Comparison of ENCODE assay signal across 17 cellular contexts in genomic region chr12:121219353-121219986, GRCh38. TPM values are rescaled to one million over a fixed set of nuclear protein-coding genes. Genes with fewer than 3 reads are reported as not detected.
A peak's percentile ranks its signal among the peaks of the same experiment; 100 is the strongest.
DNase-seq lines count a peak whose midpoint lies in the region; ATAC-seq and TF ChIP-seq lines count a peak whose summit lies in the region.
"Had no signal": no experiment of that assay in that cellular context is flagged by ENCODE, and none has a peak within 500 bp of the region (broad histone marks: within the 10 kb centered on the region; RNA-seq: fewer than 3 reads in every experiment).

No MANE protein-coding gene starts in this region.

- CTCF ChIA-PET in T-cell (lab: Charles Lee) = no interaction called here
- CTCF ChIA-PET in naive thymus-derived CD4-positive, alpha-beta T cell (lab: Charles Lee) = no interaction called here

- no peak for TF ChIP-seq CTCF in left ventricle myocardium inferior (IDR thresholded peaks at IDR 0.05; ENCODE audit: borderline replicate concordance)

- H3K36me3 ChIP-seq in naive thymus-derived CD4-positive, alpha-beta T cell (ENCODE audit: control insufficient read depth in 2 of 3, insufficient read depth in 3 of 3, low read length in 3 of 3) = peaks cover 0 to 31% (median 0%) of the 10 kb centered on the region in 3 experiments
- H3K36me3 ChIP-seq in left ventricle myocardium inferior = peaks cover 28% of the 10 kb centered on the region

- intact Hi-C loops in naive thymus-derived CD4-positive, alpha-beta T cell (cut with micrococcal nuclease) = no loop called here
- intact Hi-C loops in left ventricle myocardium inferior (cut with micrococcal nuclease) = no loop called here

- no peaks in the 10 kb centered on the region for H3K9me3 ChIP-seq in naive thymus-derived CD4-positive, alpha-beta T cell (ENCODE audit: control insufficient read depth in 2 of 3, low read length in 3 of 3)
- H3K9me3 ChIP-seq in left ventricle myocardium inferior (replicated peaks) = no peaks in the 10 kb centered on the region
- H3K9me3 ChIP-seq: MG63 had no signal

- H3K4me1 Mint-ChIP-seq in activated naive CD4-positive, alpha-beta T cell treated with anti-CD3 and anti-CD28 coated beads, Interleukin-2, amount 50 U/mL, for 24 hours = peaks cover 39% of the 10 kb centered on the region
- peaks cover 36 to 45% (median 38%) of the 10 kb centered on the region in 3 donors for H3K4me1 Mint-ChIP-seq in T-cell
- peaks cover 17 to 54% (median 32%) of the 10 kb centered on the region in 7 donors for H3K4me1 Mint-ChIP-seq in naive thymus-derived CD4-positive, alpha-beta T cell

- no peak overlapping the region for H3K4me3 ChIP-seq in naive thymus-derived CD4-positive, alpha-beta T cell (ENCODE audit: low read length)
- H3K4me3 ChIP-seq in left ventricle myocardium inferior = no peak overlapping the region
- H3K4me3 ChIP-seq: MG63 had no signal

- peaks cover 9% of the 10 kb centered on the region for H3K36me3 Mint-ChIP-seq in activated naive CD4-positive, alpha-beta T cell treated with anti-CD3 and anti-CD28 coated beads, Interleukin-2, amount 50 U/mL, for 24 hours
- peaks cover 26% of the 10 kb centered on the region for H3K36me3 Mint-ChIP-seq in T-cell
- H3K36me3 Mint-ChIP-seq in naive thymus-derived CD4-positive, alpha-beta T cell = peaks cover 3 to 57% (median 18%) of the 10 kb centered on the region in 5 donors

- H3K27ac ChIP-seq in naive thymus-derived CD4-positive, alpha-beta T cell (ENCODE audit: low read depth, low read length) = no peak overlapping the region
- H3K27ac ChIP-seq in left ventricle myocardium inferior (replicated peaks) = no peak overlapping the region

- H3K4me3 Mint-ChIP-seq in activated naive CD4-positive, alpha-beta T cell treated with anti-CD3 and anti-CD28 coated beads, Interleukin-2, amount 50 U/mL, for 24 hours = no peak overlapping the region
- no peak overlapping the region for H3K4me3 Mint-ChIP-seq in T-cell
- no peak overlapping the region for H3K4me3 Mint-ChIP-seq in naive thymus-derived CD4-positive, alpha-beta T cell

- peaks cover 12 to 25% of the 10 kb centered on the region in 2 donors for H3K4me1 ChIP-seq in naive thymus-derived CD4-positive, alpha-beta T cell (ENCODE audit: control insufficient read depth in 2 of 2, insufficient read depth in 2 of 2, low read length in 2 of 2)
- H3K4me1 ChIP-seq in left ventricle myocardium inferior = peaks cover 9% of the 10 kb centered on the region

- DNase-seq in activated naive CD4-positive, alpha-beta T cell treated with Interleukin-2 at 50 U/mL for 16 hours = no peak
- DNase-seq in T-cell (no peak), left ventricle myocardium inferior (no peak), medulla oblongata (ENCODE audit: extremely low spot score) (no peak), COR-L47 (lab: John Stamatoyannopoulos, UW) (no peak)
- DNase-seq in naive thymus-derived CD4-positive, alpha-beta T cell = no peak
- DNase-seq: ACHN, DMS53, MG63, NCI-H1105, NCI-H187, NCI-H446 treated with DMSO at 0.1 percent for 48 hours, NCI-H748 treated with DMSO at 0.1 percent for 48 hours had no signal

- no peak for ATAC-seq in T-cell (replicated peaks in 1 of 4)
- no peak for ATAC-seq in naive thymus-derived CD4-positive, alpha-beta T cell
- ATAC-seq: HepG2, Panc1, Right ventricle myocardium inferior had no signal

- H3K27ac Mint-ChIP-seq in activated naive CD4-positive, alpha-beta T cell treated with anti-CD3 and anti-CD28 coated beads, Interleukin-2, amount 50 U/mL, for 24 hours = peak overlapping the region; percentile 80
- H3K27ac Mint-ChIP-seq in T-cell = peak overlapping the region; percentile 13 to 74
- H3K27ac Mint-ChIP-seq in naive thymus-derived CD4-positive, alpha-beta T cell = peak overlapping the region; percentile 15 to 86 (median 67)

- POLR2A ChIA-PET in T-cell (lab: Charles Lee) = no interaction called here
- POLR2A ChIA-PET in naive thymus-derived CD4-positive, alpha-beta T cell (lab: Charles Lee) = no interaction called here

- no peaks in the 10 kb centered on the region for H3K9me3 Mint-ChIP-seq in activated naive CD4-positive, alpha-beta T cell treated with anti-CD3 and anti-CD28 coated beads, Interleukin-2, amount 50 U/mL, for 24 hours
- no peaks in the 10 kb centered on the region for H3K9me3 Mint-ChIP-seq in T-cell
- H3K9me3 Mint-ChIP-seq in naive thymus-derived CD4-positive, alpha-beta T cell = peaks cover 0 to 3% (median 0%) of the 10 kb centered on the region in 11 donors

- no peaks in the 10 kb centered on the region for H3K27me3 Mint-ChIP-seq in activated naive CD4-positive, alpha-beta T cell treated with anti-CD3 and anti-CD28 coated beads, Interleukin-2, amount 50 U/mL, for 24 hours
- H3K27me3 Mint-ChIP-seq in T-cell = no peaks in the 10 kb centered on the region
- H3K27me3 Mint-ChIP-seq in naive thymus-derived CD4-positive, alpha-beta T cell = no peaks in the 10 kb centered on the region

- H3K27me3 ChIP-seq in naive thymus-derived CD4-positive, alpha-beta T cell (ENCODE audit: control insufficient read depth in 2 of 2, insufficient read depth in 2 of 2, low read length in 2 of 2) = no peaks in the 10 kb centered on the region
- no peaks in the 10 kb centered on the region for H3K27me3 ChIP-seq in left ventricle myocardium inferior (ENCODE audit: low read depth)
- H3K27me3 ChIP-seq: MG63 had no signal

RNA-seq across cellular contexts. Expression of gene P2RX4, which starts 9.5 kb away (rescaled TPM):
- 10 to 100 TPM; 36.2 to 62.3 (median 36.9) TPM for total RNA-seq in T-cell
- total RNA-seq in naive thymus-derived CD4-positive, alpha-beta T cell = 10 to 100 TPM; 34.1 to 56.9 (median 40.5) TPM
- 10 to 100 TPM; 42.0 to 42.9 TPM for polyA plus RNA-seq in naive thymus-derived CD4-positive, alpha-beta T cell
- 4.7 TPM for total RNA-seq in left ventricle myocardium inferior
